8 cellular contexts compared by ENCODE assay signal in genomic region chr11:57742087-57742452, GRCh38. TPM values are rescaled to one million over a fixed set of nuclear protein-coding genes. Genes with fewer than 3 reads are reported as not detected.
DNase-seq lines count a peak whose midpoint lies in the region; TF ChIP-seq lines count a peak whose summit lies in the region.

No MANE protein-coding gene starts in this region.

- CTCF ChIA-PET in Calu3 (lab: Charles Lee), result interaction anchor here (1.8 kb wide), 1 partner anchor 9 kb away, joined by 11 read pairs; the partner anchor contains the start of gene BTBD18

- no peaks in the 10 kb centered on the region for H3K9me3 ChIP-seq in ovary

- TF ChIP-seq POLR2A in ovary (IDR thresholded peaks at IDR 0.05), result no peak

- H3K4me1 ChIP-seq in ovary (ENCODE audit: insufficient read depth), result no peaks in the 10 kb centered on the region

- TF ChIP-seq EP300 in ovary (IDR thresholded peaks at IDR 0.05), result no peak

- in situ Hi-C loops in GM13977 (cut with MboI; ENCODE audit: low pct_unique_long_range_greater_than_20kb, low sequenced_read_pairs, unreplicated experiment), result loop anchor here (10.0 kb wide), 1 partner anchor 53 kb away; no protein-coding TSS in a partner anchor

- TSS peak; percentile 53 for BruUV-seq in Calu3 (replicated peaks; lab: Mats Ljungman, UMichigan)

- 3 to 6% (median 4%) methylated on average over 10 of the region's 10 CpGs for WGBS in ovary, 3 donors

- H3K27ac Mint-ChIP-seq in Calu3 (ENCODE audit: unreplicated experiment), result peak overlapping the region; percentile 85
- peak overlapping the region; percentile 99 for H3K27ac Mint-ChIP-seq in endothelial cell (ENCODE audit: unreplicated experiment)

- H3K27me3 Mint-ChIP-seq in Calu3 (ENCODE audit: unreplicated experiment) (no peaks in the 10 kb centered on the region), endothelial cell (ENCODE audit: unreplicated experiment) (peaks cover 19% of the 10 kb centered on the region)

- intact Hi-C loops in Calu3 (cut with micrococcal nuclease; ENCODE audit: unreplicated experiment), result no loop called here
- intact Hi-C loops in ovary (cut with DNase I), result loop anchor here in 1 of 4 donors (10.0 kb wide), 1 partner anchor 53 kb away; no protein-coding TSS in a partner anchor
- intact Hi-C loops in posterior vena cava (cut with DNase I), result no loop called here

- H3K4me3 ChIP-seq in ovary, result peak overlapping the region; percentile 81

- no peak for DNase-seq in Calu3
- peak; percentile 12 for DNase-seq in NOMO-1 treated with DMSO at 0.1 percent for 48 hours (lab: John Stamatoyannopoulos, UW; ENCODE audit: unreplicated experiment)
- no peak for DNase-seq in endothelial cell (ENCODE audit: low spot score)
- DNase-seq in ovary, result no peak
- DNase-seq in GM13977 (ENCODE audit: low spot score), result no peak
- no peak for DNase-seq in posterior vena cava (ENCODE audit: low spot score)
- DNase-seq in NCI-H2029 treated with DMSO at 0.1 percent for 48 hours (lab: John Stamatoyannopoulos, UW), result no peak
- DNase-seq in AG08396 (ENCODE audit: low spot score), result no peak

- H3K4me3 Mint-ChIP-seq in Calu3 (ENCODE audit: low read depth, unreplicated experiment) (peak overlapping the region; percentile 96), endothelial cell (ENCODE audit: unreplicated experiment) (peak overlapping the region; percentile 100)

- H3K9me3 Mint-ChIP-seq in Calu3 (ENCODE audit: low read depth, unreplicated experiment), result no peaks in the 10 kb centered on the region
- no peaks in the 10 kb centered on the region for H3K9me3 Mint-ChIP-seq in endothelial cell (ENCODE audit: unreplicated experiment)

- TF ChIP-seq CTCF in Calu3 (IDR thresholded peaks at IDR 0.05; ENCODE audit: unreplicated experiment) (no peak), endothelial cell (IDR thresholded peaks at IDR 0.05; ENCODE audit: unreplicated experiment) (no peak), ovary (IDR thresholded peaks at IDR 0.05) (no peak), GM13977 (IDR thresholded peaks at IDR 0.05; ENCODE audit: extremely low read depth, insufficient read depth, missing control alignments) (no peak)

- H3K27me3 ChIP-seq in ovary, result no peaks in the 10 kb centered on the region

- H3K27ac ChIP-seq in ovary, result peak overlapping the region; percentile 23 to 83

- H3K36me3 Mint-ChIP-seq in Calu3 (ENCODE audit: insufficient read depth, unreplicated experiment) (peaks cover 58% of the 10 kb centered on the region), endothelial cell (ENCODE audit: low read depth, unreplicated experiment) (peaks cover 49% of the 10 kb centered on the region)

- peaks cover 10% of the 10 kb centered on the region for H3K4me1 Mint-ChIP-seq in Calu3 (ENCODE audit: low read depth, unreplicated experiment)
- peaks cover 33% of the 10 kb centered on the region for H3K4me1 Mint-ChIP-seq in endothelial cell (ENCODE audit: unreplicated experiment)

- H3K36me3 ChIP-seq in ovary, result no peaks in the 10 kb centered on the region

RNA-seq across cellular contexts. Expression of gene SELENOH, which starts 0.8 kb away (rescaled TPM):
- total RNA-seq in Calu3 (2022) (124 and 131 TPM in 2 replicates), endothelial cell (ENCODE audit: unreplicated experiment) (210 TPM), ovary (100 to 1,000 TPM in 5 of 7 donors, 10 to 100 TPM in 2; 88.1 to 244 (median 107) TPM), posterior vena cava (10 to 100 TPM; 61.8 to 74.3 TPM)
- polyA plus RNA-seq in ovary, result 100 to 1,000 TPM in 1 of 2 donors, 10 to 100 TPM in 1; 33.9 to 142 TPM

RNA-seq across cellular contexts. Expression of gene BTBD18, which starts 9.5 kb away (rescaled TPM):
- total RNA-seq in Calu3 (2022), result not detected in 2 replicates
- total RNA-seq in endothelial cell (ENCODE audit: unreplicated experiment), result not detected
- not detected for total RNA-seq in ovary
- under 1 TPM in 1 of 2 donors, not detected in 1; 0.02 TPM for polyA plus RNA-seq in ovary
- not detected for total RNA-seq in posterior vena cava

RNA-seq across cellular contexts. Expression of gene CTNND1, which starts 19.5 kb away (rescaled TPM):
- 318 and 323 TPM in 2 replicates for total RNA-seq in Calu3 (2022)
- 350 TPM for total RNA-seq in endothelial cell (ENCODE audit: unreplicated experiment)
- 100 to 1,000 TPM in 6 of 7 donors, 10 to 100 TPM in 1; 58.4 to 134 (median 119) TPM for total RNA-seq in ovary
- polyA plus RNA-seq in ovary, result 100 to 1,000 TPM in 1 of 2 donors, 10 to 100 TPM in 1; 40.3 to 153 TPM
- 100 to 1,000 TPM; 131 to 140 TPM for total RNA-seq in posterior vena cava

RNA-seq across cellular contexts. Expression of gene TMX2, which starts 29.7 kb away (rescaled TPM):
- total RNA-seq in Calu3 (2022) (146 and 152 TPM in 2 replicates), endothelial cell (ENCODE audit: unreplicated experiment) (51.0 TPM), ovary (10 to 100 TPM; 31.5 to 86.2 (median 56.8) TPM), posterior vena cava (10 to 100 TPM; 41.3 to 49.3 TPM)
- polyA plus RNA-seq in ovary, result 100 to 1,000 TPM in 1 of 2 donors, 10 to 100 TPM in 1; 63.3 to 130 TPM

RNA-seq across cellular contexts. Expression of gene MED19, which starts 30.1 kb away (rescaled TPM):
- total RNA-seq in Calu3 (2022) (21.2 and 24.4 TPM in 2 replicates), endothelial cell (ENCODE audit: unreplicated experiment) (20.5 TPM), ovary (10 to 100 TPM in 6 of 7 donors, 1 to 10 TPM in 1; 9.8 to 18.2 (median 13.0) TPM), posterior vena cava (1 to 10 TPM; 8.6 to 9.8 TPM)
- polyA plus RNA-seq in ovary, result 10 to 100 TPM; 13.8 to 19.8 TPM
